Comparison of ENCODE assay signal across 27 cellular contexts in the genomic region with DNA sequence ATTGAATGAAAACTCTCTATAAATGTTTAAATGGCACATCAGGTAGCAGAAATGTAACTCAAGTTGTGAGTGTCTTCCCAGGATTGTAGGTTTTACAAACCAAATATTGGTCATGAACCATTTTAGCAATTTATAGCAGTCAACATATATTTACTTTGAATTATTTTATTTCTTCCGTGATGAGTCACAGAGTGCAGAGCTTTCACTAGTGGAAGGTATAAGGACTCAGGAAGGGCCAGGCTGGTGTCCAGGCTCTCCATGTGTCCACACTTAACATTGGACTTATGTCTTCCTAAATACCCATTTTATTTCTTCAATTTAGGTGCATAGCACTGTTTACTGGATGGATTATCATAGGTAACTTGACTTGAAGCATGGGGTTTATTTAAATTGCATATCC.
DNase-seq lines count a peak whose midpoint lies in the region; ATAC-seq and TF ChIP-seq lines count a peak whose summit lies in the region.
"Had no signal": no experiment of that assay in that cellular context is flagged by ENCODE, and none has a peak within 500 bp of the region (broad histone marks: within the 10 kb centered on the region; RNA-seq: fewer than 3 reads in every experiment).

No MANE protein-coding gene starts in this region.

- H3K27me3 ChIP-seq in PC-3 (ENCODE audit: low read length) (no peaks in the 10 kb centered on the region), lower lobe of right lung (ENCODE audit: low read depth) (no peaks in the 10 kb centered on the region)
- H3K27me3 ChIP-seq: BE2C; BLaER1; BLaER1 treated with 17β-estradiol and CSF1 and Interleukin-3, amounts not matched to agents 10 nM and 100 nM had no signal

- intact Hi-C loops in PC-3 (cut with micrococcal nuclease) (no loop called here), lower lobe of right lung (cut with DNase I) (no loop called here)

- H3K4me2 ChIP-seq in PC-3 (ENCODE audit: low read length), result no peak overlapping the region
- H3K4me2 ChIP-seq: A549; BLaER1; BLaER1 treated with 17β-estradiol and CSF1 and Interleukin-3, amounts not matched to agents 10 nM and 100 nM had no signal

- H4K20me1 ChIP-seq in PC-3 (ENCODE audit: low read length), result no peaks in the 10 kb centered on the region
- H4K20me1 ChIP-seq: BLaER1; BLaER1 treated with 17β-estradiol and CSF1 and Interleukin-3, amounts not matched to agents 10 nM and 100 nM had no signal

- BruUV-seq in PC-3 (replicated peaks; lab: Mats Ljungman, UMichigan), result no TSS peak

- DNase-seq in PC-3 (peak; percentile 43), lower lobe of right lung (no peak)
- DNase-seq: 8988T; ACHN; AML-193; BE2C; C1 segment of cervical spinal cord; Caco-2; Calu3; CD4-positive, alpha-beta memory T cell; CD4-positive, alpha-beta T cell; CD4-positive, CD25-positive, alpha-beta regulatory T cell; CD8-positive, alpha-beta memory T cell; CD8-positive, alpha-beta T cell; COR-L47; DMS 273 treated with DMSO at 0.1 percent for 48 hours; DMS153; DMS53; DMS79; DMS79 treated with DMSO at 0.1 percent for 48 hours; DND-41; EL had no signal

- ATAC-seq in PC-3 (peak; percentile 92), lower lobe of right lung (no peak)
- ATAC-seq: A549; CD8-positive, alpha-beta T cell had no signal

- H3K9me3 ChIP-seq in PC-3 (ENCODE audit: low read length) (no peaks in the 10 kb centered on the region), lower lobe of right lung (no peaks in the 10 kb centered on the region)
- H3K9me3 ChIP-seq: A549, BE2C, Caco-2 had no signal

- POLR2A ChIA-PET in PC-3 (lab: Charles Lee; ENCODE audit: unreplicated experiment), result interaction anchor here (0.6 kb wide), 1 partner anchor 762 kb away, joined by 3 read pairs; no protein-coding TSS in a partner anchor

- CTCF ChIA-PET in PC-3 (lab: Charles Lee), result interaction anchor here (0.5 kb wide), 1 partner anchor 29 kb away, joined by 4 read pairs; no protein-coding TSS in a partner anchor

- H3K79me2 ChIP-seq in PC-3 (ENCODE audit: low read length), result no peaks in the 10 kb centered on the region

- H3K27ac ChIP-seq in PC-3 (ENCODE audit: low read length) (no peak overlapping the region), lower lobe of right lung (no peak overlapping the region)
- H3K27ac ChIP-seq: 22Rv1; A549; BLaER1; BLaER1 treated with 17β-estradiol and CSF1 and Interleukin-3, amounts not matched to agents 10 nM and 100 nM; C4-2B had no signal

- H3F3A ChIP-seq in PC-3 (ENCODE audit: low read length, unreplicated experiment), result no peaks in the 10 kb centered on the region

- H3K9ac ChIP-seq in PC-3 (ENCODE audit: low read length), result no peak overlapping the region
- H3K9ac ChIP-seq: BLaER1; BLaER1 treated with 17β-estradiol and CSF1 and Interleukin-3, amounts not matched to agents 10 nM and 100 nM had no signal

- no peaks in the 10 kb centered on the region for H3K9me2 ChIP-seq in PC-3 (replicated peaks; ENCODE audit: low read length)

- peaks cover 10% of the 10 kb centered on the region for H3K4me1 ChIP-seq in PC-3 (ENCODE audit: insufficient read depth, low read length)
- H3K4me1 ChIP-seq in lower lobe of right lung, result no peaks in the 10 kb centered on the region
- H3K4me1 ChIP-seq: A549, Caco-2 had no signal

- H2AFZ ChIP-seq in PC-3 (ENCODE audit: low read length), result no peak overlapping the region

- H3K36me3 ChIP-seq in PC-3 (ENCODE audit: low read depth, low read length), result no peaks in the 10 kb centered on the region
- no peaks in the 10 kb centered on the region for H3K36me3 ChIP-seq in lower lobe of right lung
- H3K36me3 ChIP-seq: BE2C; BLaER1; BLaER1 treated with 17β-estradiol and CSF1 and Interleukin-3, amounts not matched to agents 10 nM and 100 nM had no signal

- TF ChIP-seq CTCF in PC-3 (conservative IDR thresholded peaks at IDR 0.05; ENCODE audit: low read depth, low read length) (no peak), lower lobe of right lung (IDR thresholded peaks at IDR 0.05) (no peak)

- no peak overlapping the region for H3K4me3 ChIP-seq in PC-3 (ENCODE audit: low read length)
- no peak overlapping the region for H3K4me3 ChIP-seq in lower lobe of right lung
- H3K4me3 ChIP-seq: A549; BLaER1; BLaER1 treated with 17β-estradiol and CSF1 and Interleukin-3, amounts not matched to agents 10 nM and 100 nM had no signal
